ENCODE assay signal across 8 cellular contexts in the genomic region with DNA sequence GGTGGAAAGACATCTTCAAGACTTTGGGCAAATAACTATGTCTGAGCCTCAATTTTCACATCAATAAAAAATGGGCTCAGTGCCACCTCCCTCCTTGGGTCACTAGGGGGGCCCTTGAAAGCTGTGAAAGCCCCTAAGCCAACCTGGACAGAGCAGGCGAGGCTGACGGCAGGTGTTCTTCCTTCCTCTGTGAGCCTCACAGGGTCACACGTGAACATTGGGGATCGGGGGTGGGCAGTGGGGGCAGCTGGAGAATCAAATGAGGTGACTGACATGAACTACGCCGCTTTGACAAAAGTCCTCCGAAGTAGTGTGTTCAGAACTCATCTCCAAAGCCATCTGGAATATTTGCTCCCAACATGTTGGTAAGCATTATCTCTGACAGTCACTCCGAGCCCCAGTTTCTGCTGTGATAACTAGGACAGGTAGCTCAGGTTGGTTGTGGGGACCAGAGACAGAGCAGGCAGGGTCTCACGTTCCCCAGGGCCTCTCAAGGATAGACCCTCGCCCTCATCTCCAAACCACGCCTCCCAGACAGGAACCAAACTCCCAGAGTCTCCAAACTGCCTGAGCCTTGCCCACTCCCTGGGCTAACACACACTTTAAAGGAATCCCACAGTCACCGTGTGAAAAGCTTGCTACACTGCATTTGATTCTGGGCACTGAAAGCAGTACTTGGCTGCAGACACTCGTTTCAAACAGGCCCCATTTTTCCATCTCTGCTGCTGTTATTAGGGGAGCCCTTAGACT. TPM values are rescaled to one million over a fixed set of nuclear protein-coding genes. Genes with fewer than 3 reads are reported as not detected.
DNase-seq lines count a peak whose midpoint lies in the region; ATAC-seq and TF ChIP-seq lines count a peak whose summit lies in the region.

No MANE protein-coding gene starts in this region.

- H3K4me2 ChIP-seq in GM23338: peak overlapping the region; percentile 97

- peaks cover 8% of the 10 kb centered on the region for H3K27me3 Mint-ChIP-seq in GM23338 (ENCODE audit: insufficient read depth, low read depth, poor library complexity)
- no peaks in the 10 kb centered on the region for H3K27me3 Mint-ChIP-seq in memory B cell

- DNase-seq in A673 (ENCODE audit: low spot score): no peak
- peak; percentile 24 for DNase-seq in GM23338 (ENCODE audit: low spot score)
- DNase-seq in memory B cell (ENCODE audit: low spot score in 2 of 2): no peak
- no peak for DNase-seq in OCI-M1 (lab: John Stamatoyannopoulos, UW)
- DNase-seq in effector CD4-positive, alpha-beta T cell: no peak
- DNase-seq in NCI-H1694 treated with DMSO at 0.1 percent for 48 hours (lab: John Stamatoyannopoulos, UW): no peak

- no peak overlapping the region for H3K27ac ChIP-seq in A673 (ENCODE audit: low read depth, low read length, poor library complexity, severe bottlenecking)
- H3K27ac ChIP-seq in GM23338 (ENCODE audit: low read depth): no peak overlapping the region
- peak overlapping the region; percentile 22 for H3K27ac ChIP-seq in angular gyrus (ENCODE audit: low read depth, low read length)

- intact Hi-C loops in A673 (cut with micrococcal nuclease; ENCODE audit: unreplicated experiment): loop anchor here (5.0 kb wide), 1 partner anchor 58 kb away; no protein-coding TSS in a partner anchor

- H3K36me3 ChIP-seq in A673 (ENCODE audit: insufficient read depth, low read length, poor library complexity, severe bottlenecking): no peaks in the 10 kb centered on the region
- H3K36me3 ChIP-seq in GM23338 (ENCODE audit: insufficient read depth): no peaks in the 10 kb centered on the region

- H3K4me1 ChIP-seq in A673 (ENCODE audit: insufficient read depth, low read length, poor library complexity, severe bottlenecking) (peaks cover 14% of the 10 kb centered on the region), GM23338 (ENCODE audit: insufficient read depth) (peaks cover 9% of the 10 kb centered on the region)

- H3K36me3 Mint-ChIP-seq in GM23338 (ENCODE audit: low read depth) (no peaks in the 10 kb centered on the region), memory B cell (no peaks in the 10 kb centered on the region)

- H3K4me3 ChIP-seq in A673 (ENCODE audit: low read depth, low read length, poor library complexity, severe bottlenecking): peak overlapping the region; percentile 94
- peak overlapping the region; percentile 73 for H3K4me3 ChIP-seq in GM23338

- no peaks in the 10 kb centered on the region for H3K9me3 ChIP-seq in A673 (ENCODE audit: low read depth, low read length, poor library complexity, severe bottlenecking)

- H3K27me3 ChIP-seq in A673 (replicated peaks; ENCODE audit: insufficient read depth, low read depth, low read length, poor library complexity) (no peaks in the 10 kb centered on the region), GM23338 (ENCODE audit: insufficient read depth) (no peaks in the 10 kb centered on the region)

- H3K27ac Mint-ChIP-seq in GM23338: no peak overlapping the region
- no peak overlapping the region for H3K27ac Mint-ChIP-seq in memory B cell

- ATAC-seq in GM23338 (peak; percentile 4), memory B cell (ENCODE audit: low read depth) (peak; percentile 15), HG03159 (IDR thresholded peaks at IDR 0.05; ENCODE audit: unreplicated experiment) (no peak)

- POLR2A ChIA-PET in A673 (lab: Charles Lee; ENCODE audit: low non-redundant PET): no interaction called here

- peaks cover 21% of the 10 kb centered on the region; the same call in 1 of the 2 replicates for H3K79me2 ChIP-seq in GM23338 (replicated peaks; ENCODE audit: insufficient read depth)

- TF ChIP-seq CTCF in A673 (conservative IDR thresholded peaks at IDR 0.05; ENCODE audit: low read depth, low read length) (no peak), GM23338 (conservative IDR thresholded peaks at IDR 0.05; ENCODE audit: low read depth in 2 of 2) (no peak)

- H3F3A ChIP-seq in GM23338 (replicated peaks; ENCODE audit: low read depth): no peaks in the 10 kb centered on the region

- H3K9me3 Mint-ChIP-seq in GM23338: peaks cover 2% of the 10 kb centered on the region; the same call in 1 of the 3 replicates
- H3K9me3 Mint-ChIP-seq in memory B cell: no peaks in the 10 kb centered on the region

- no TSS peak for BruUV-seq in A673 (replicated peaks; lab: Mats Ljungman, UMichigan)

- CTCF ChIA-PET in A673 (lab: Charles Lee): no interaction called here

- H4K20me1 ChIP-seq in GM23338 (replicated peaks; ENCODE audit: insufficient read depth): peaks cover 2% of the 10 kb centered on the region; the same call in 1 of the 2 replicates

- H3K4me1 Mint-ChIP-seq in GM23338: peaks cover 38% of the 10 kb centered on the region
- H3K4me1 Mint-ChIP-seq in memory B cell: peaks cover 25% of the 10 kb centered on the region

- peak overlapping the region; percentile 99 for H2AFZ ChIP-seq in GM23338

- no peaks in the 10 kb centered on the region for H3K9me2 ChIP-seq in GM23338 (ENCODE audit: insufficient read depth)

- H3K4me3 Mint-ChIP-seq in GM23338 (peak overlapping the region; percentile 78), memory B cell (peak overlapping the region; percentile 86)

TF ChIP-seq in GM23338, 12 proteins besides CTCF, POLR2A, EP300 and RAD21 (continues in another document):
- no peak for TF ChIP-seq EZH2phosphoT487 (IDR thresholded peaks at IDR 0.05; ENCODE audit: unreplicated experiment)
- TF ChIP-seq, protein P1, sequence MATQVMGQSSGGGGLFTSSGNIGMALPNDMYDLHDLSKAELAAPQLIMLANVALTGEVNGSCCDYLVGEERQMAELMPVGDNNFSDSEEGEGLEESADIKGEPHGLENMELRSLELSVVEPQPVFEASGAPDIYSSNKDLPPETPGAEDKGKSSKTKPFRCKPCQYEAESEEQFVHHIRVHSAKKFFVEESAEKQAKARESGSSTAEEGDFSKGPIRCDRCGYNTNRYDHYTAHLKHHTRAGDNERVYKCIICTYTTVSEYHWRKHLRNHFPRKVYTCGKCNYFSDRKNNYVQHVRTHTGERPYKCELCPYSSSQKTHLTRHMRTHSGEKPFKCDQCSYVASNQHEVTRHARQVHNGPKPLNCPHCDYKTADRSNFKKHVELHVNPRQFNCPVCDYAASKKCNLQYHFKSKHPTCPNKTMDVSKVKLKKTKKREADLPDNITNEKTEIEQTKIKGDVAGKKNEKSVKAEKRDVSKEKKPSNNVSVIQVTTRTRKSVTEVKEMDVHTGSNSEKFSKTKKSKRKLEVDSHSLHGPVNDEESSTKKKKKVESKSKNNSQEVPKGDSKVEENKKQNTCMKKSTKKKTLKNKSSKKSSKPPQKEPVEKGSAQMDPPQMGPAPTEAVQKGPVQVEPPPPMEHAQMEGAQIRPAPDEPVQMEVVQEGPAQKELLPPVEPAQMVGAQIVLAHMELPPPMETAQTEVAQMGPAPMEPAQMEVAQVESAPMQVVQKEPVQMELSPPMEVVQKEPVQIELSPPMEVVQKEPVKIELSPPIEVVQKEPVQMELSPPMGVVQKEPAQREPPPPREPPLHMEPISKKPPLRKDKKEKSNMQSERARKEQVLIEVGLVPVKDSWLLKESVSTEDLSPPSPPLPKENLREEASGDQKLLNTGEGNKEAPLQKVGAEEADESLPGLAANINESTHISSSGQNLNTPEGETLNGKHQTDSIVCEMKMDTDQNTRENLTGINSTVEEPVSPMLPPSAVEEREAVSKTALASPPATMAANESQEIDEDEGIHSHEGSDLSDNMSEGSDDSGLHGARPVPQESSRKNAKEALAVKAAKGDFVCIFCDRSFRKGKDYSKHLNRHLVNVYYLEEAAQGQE (IDR thresholded peaks at IDR 0.05; ENCODE audit: unreplicated experiment): no peak
- no peak for TF ChIP-seq ZNF331 (CRISPR knock-in tag; IDR thresholded peaks at IDR 0.05; ENCODE audit: low read depth)
- no peak for TF ChIP-seq POLR2AphosphoS5 (IDR thresholded peaks at IDR 0.05; ENCODE audit: low read depth)

RNA-seq across cellular contexts. Expression of gene WFS1, which starts 0.8 kb away (rescaled TPM):
- 14.0 and 15.6 TPM in 2 replicates for total RNA-seq in A673 (2021)
- total RNA-seq in GM23338 (2014; rRNA removed; shearing (Covaris generic)): 42.3 and 45.4 TPM in 2 replicates
- polyA plus RNA-seq in GM23338 (2016; fragmentation: Nextera tagmentation; extraction: Ambion mirVana): 24.2 and 24.7 TPM in 2 replicates
